8 cellular contexts compared by ENCODE assay signal in the genomic region with DNA sequence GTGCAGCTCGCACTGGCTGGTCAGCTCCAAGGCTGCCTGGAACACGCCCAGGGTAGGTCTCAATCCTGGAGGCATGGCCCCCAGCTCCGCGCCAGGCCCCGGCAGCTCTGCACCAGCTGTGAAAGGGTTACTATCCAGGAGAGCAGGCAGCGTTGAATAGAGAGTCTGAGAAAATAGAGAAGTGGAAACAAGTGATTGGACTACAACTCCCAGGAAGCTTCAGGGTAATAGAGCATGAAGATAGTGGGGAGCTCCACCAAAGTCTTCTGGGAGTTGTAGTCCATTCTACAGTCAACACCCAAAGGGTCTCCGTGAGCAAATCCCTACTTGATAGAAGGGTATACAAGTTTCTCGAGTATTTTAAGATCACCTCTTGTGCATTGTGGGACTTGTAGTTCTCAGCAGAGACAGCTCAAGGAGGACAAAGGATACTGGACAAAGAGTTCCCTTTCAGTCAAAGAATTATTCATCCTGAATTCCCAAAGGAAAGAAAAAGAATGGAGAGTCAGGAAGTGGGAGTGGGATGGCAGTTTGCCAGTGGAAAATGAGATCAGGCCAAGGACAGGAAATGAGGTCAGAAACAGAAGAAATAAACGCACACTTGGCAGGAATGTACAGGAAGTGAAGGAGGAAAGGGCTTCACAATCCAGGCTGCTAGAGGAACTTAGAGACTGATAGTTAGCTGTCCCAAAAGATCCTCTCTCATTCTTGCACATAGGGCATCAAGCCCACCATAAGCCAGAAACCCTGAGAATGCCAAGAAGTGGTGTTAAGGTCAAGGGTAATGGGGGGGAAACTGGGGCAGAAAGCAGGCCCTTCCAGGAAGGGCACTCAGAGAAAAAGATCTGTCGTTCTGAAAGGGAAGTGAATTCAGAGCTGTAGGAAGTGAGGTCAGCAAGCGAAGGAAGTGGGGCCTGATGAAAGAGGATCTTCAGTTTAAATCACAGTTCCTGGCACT. TPM values are rescaled to one million over a fixed set of nuclear protein-coding genes. Genes with fewer than 3 reads are reported as not detected.
DNase-seq lines count a peak whose midpoint lies in the region; ATAC-seq, FAIRE-seq and TF ChIP-seq lines count a peak whose summit lies in the region.

No MANE protein-coding gene starts in this region.

- H3K36me3 ChIP-seq in bronchial epithelial cell (ENCODE audit: control insufficient read depth, insufficient read depth, low read length): no peaks in the 10 kb centered on the region
- H3K36me3 ChIP-seq in kidney (ENCODE audit: control insufficient read depth in 1 of 2, insufficient read depth in 2 of 2, low read length in 2 of 2): peaks cover 0 to 3% of the 10 kb centered on the region in 2 donors

- H3K4me1 ChIP-seq in kidney (ENCODE audit: control insufficient read depth in 1 of 2, insufficient read depth in 1 of 2, low read depth in 1 of 2, low read length in 2 of 2): peaks cover 0 to 7% of the 10 kb centered on the region in 2 donors

- H3K9me3 ChIP-seq in kidney (ENCODE audit: control insufficient read depth in 1 of 2, low read length in 2 of 2): no peaks in the 10 kb centered on the region

- ATAC-seq in stimulated activated naive CD8-positive, alpha-beta T cell treated with anti-CD3 and anti-CD28 coated beads, Interleukin-15, Interleukin-2, amounts not matched to agents 100 U/mL and 50 U/mL, for 24 hours: peak; percentile 50

- no peaks in the 10 kb centered on the region for H3K27me3 ChIP-seq in bronchial epithelial cell (ENCODE audit: control insufficient read depth, insufficient read depth, low read length)

- DNase-seq in COLO829 (ENCODE audit: low spot score) (peak; percentile 98), HT-29 (ENCODE audit: low spot score) (peak; percentile 78), RCC 7860 (ENCODE audit: low spot score) (peak; percentile 70), bronchial epithelial cell (ENCODE audit: low read depth) (peak; percentile 91), kidney (no peak), D721Med (ENCODE audit: insufficient read length, low spot score) (no peak)
- DNase-seq in stimulated activated naive CD8-positive, alpha-beta T cell treated with anti-CD3 and anti-CD28 coated beads, Interleukin-15, Interleukin-2, amounts not matched to agents 100 U/mL and 50 U/mL, for 24 hours: no peak
- DNase-seq in NK-92 treated with Interleukin-12 subunit alpha and Interleukin-12 subunit beta, amount 100 ng/mL, for 24 hours (lab: John Stamatoyannopoulos, UW): no peak

- FAIRE-seq in RCC 7860 (lab: Jason Lieb, UNC): no peak
- no peak for FAIRE-seq in bronchial epithelial cell (lab: Jason Lieb, UNC)
- FAIRE-seq in kidney (lab: Jason Lieb, UNC): no peak
- no peak for FAIRE-seq in D721Med (lab: Jason Lieb, UNC)

- no peak overlapping the region for H3K4me3 ChIP-seq in bronchial epithelial cell (ENCODE audit: low read depth, low read length)
- no peak overlapping the region for H3K4me3 ChIP-seq in kidney (ENCODE audit: low read length in 2 of 2)

- intact Hi-C loops in kidney (cut with DNase I): no loop called here

- TF ChIP-seq CTCF in bronchial epithelial cell (IDR thresholded peaks at IDR 0.05; ENCODE audit: insufficient read depth, low read length, severe bottlenecking) (no peak), kidney (IDR thresholded peaks at IDR 0.05; ENCODE audit: borderline replicate concordance, extremely low read depth, insufficient read depth) (no peak), D721Med (IDR thresholded peaks at IDR 0.05; ENCODE audit: insufficient read depth, missing control alignments) (no peak)

- H3K27ac ChIP-seq in kidney (ENCODE audit: low read depth in 2 of 2, low read length in 2 of 2): peak overlapping the region; percentile 48 to 92

- H3K9ac ChIP-seq in kidney (ENCODE audit: low read length in 2 of 2): no peak overlapping the region

RNA-seq across cellular contexts. Expression of a gene that starts 5.5 kb away (rescaled TPM):
- total RNA-seq in HT-29 (2014; rRNA removed; shearing (Covaris generic)): 0.73 and 0.84 TPM in 2 replicates
- 0.13 and 0.26 TPM in 2 replicates for total RNA-seq in bronchial epithelial cell
- total RNA-seq in kidney: 2.2 TPM
- 3.6 TPM for polyA plus RNA-seq in kidney (ENCODE audit: insufficient read depth, low read depth, low replicate concordance)

RNA-seq across cellular contexts. Expression of a gene that starts 15.3 kb away (rescaled TPM):
- 0.34 and 0.61 TPM in 2 replicates for total RNA-seq in HT-29 (2014; rRNA removed; shearing (Covaris generic))
- 2.4 and 2.9 TPM in 2 replicates for total RNA-seq in bronchial epithelial cell
- total RNA-seq in kidney: 23.3 TPM
- polyA plus RNA-seq in kidney (ENCODE audit: insufficient read depth, low read depth, low replicate concordance): 13.6 TPM

RNA-seq across cellular contexts. Expression of a gene that starts 21.6 kb away (rescaled TPM):
- total RNA-seq in HT-29 (2014; rRNA removed; shearing (Covaris generic)): 0.05 and 0.58 TPM in 2 replicates
- total RNA-seq in bronchial epithelial cell: 0.26 and 2.3 TPM in 2 replicates
- total RNA-seq in kidney: 0.79 TPM
- polyA plus RNA-seq in kidney (ENCODE audit: insufficient read depth, low read depth, low replicate concordance): not detected

RNA-seq across cellular contexts. Expression of a gene that starts 27.4 kb away (rescaled TPM):
- 4.6 and 6.3 TPM in 2 replicates for total RNA-seq in HT-29 (2014; rRNA removed; shearing (Covaris generic))
- total RNA-seq in bronchial epithelial cell: 12.1 and 16.9 TPM in 2 replicates
- 4.3 TPM for total RNA-seq in kidney
- polyA plus RNA-seq in kidney (ENCODE audit: insufficient read depth, low read depth, low replicate concordance): 2.3 TPM

RNA-seq across cellular contexts. Expression of a gene that starts 29.3 kb away (rescaled TPM):
- total RNA-seq in HT-29 (2014; rRNA removed; shearing (Covaris generic)): 14.3 and 21.0 TPM in 2 replicates
- total RNA-seq in bronchial epithelial cell (7.9 and 39.4 TPM in 2 replicates), kidney (5.8 TPM)
- 0.28 TPM for polyA plus RNA-seq in kidney (ENCODE audit: insufficient read depth, low read depth, low replicate concordance)

Comparison
In these comparisons a context has a peak if more than half of its experiments do, and no peak if none do; other contexts are left out.
1. DNase-seq: peak in COLO829 (single experiment), HT-29 (single experiment), RCC 7860 (single experiment) and bronchial epithelial cell (single experiment); none in kidney (single experiment), stimulated activated naive CD8-positive, alpha-beta T cell treated with anti-CD3 and anti-CD28 coated beads, Interleukin-15, Interleukin-2, amounts not matched to agents 100 U/mL and 50 U/mL, for 24 hours (single experiment), D721Med (single experiment) and NK-92 treated with Interleukin-12 subunit alpha and Interleukin-12 subunit beta, amount 100 ng/mL, for 24 hours (single experiment).